Comparison of ENCODE assay signal across 23 cellular contexts in genomic region chr9:12846035-12846434, GRCh38.
DNase-seq lines count a peak whose midpoint lies in the region; ATAC-seq and TF ChIP-seq lines count a peak whose summit lies in the region.
"Had no signal": no experiment of that assay in that cellular context is flagged by ENCODE, and none has a peak within 500 bp of the region (broad histone marks: within the 10 kb centered on the region; RNA-seq: fewer than 3 reads in every experiment).

No MANE protein-coding gene starts in this region.

- ATAC-seq in IMR-90 (ENCODE audit: low read depth) (no peak), HG02642 (IDR thresholded peaks at IDR 0.05; ENCODE audit: poor library complexity, unreplicated experiment) (no peak)
- ATAC-seq in CD8-positive, alpha-beta T cell, result no peak
- ATAC-seq: HCT116, Panc1 had no signal

- DNase-seq in DMS53 (lab: John Stamatoyannopoulos, UW) (peak; percentile 9), DMS53 treated with DMSO at 0.1 percent for 48 hours (lab: John Stamatoyannopoulos, UW; ENCODE audit: unreplicated experiment) (no peak), AG10803 (ENCODE audit: low read depth) (peak; percentile 83), IMR-90 (no peak), fibroblast of the aortic adventitia (ENCODE audit: low read depth) (peak; percentile 39), MCF 10A (ENCODE audit: unreplicated experiment) (no peak)
- DNase-seq in CD8-positive, alpha-beta T cell, result no peak
- DNase-seq: 8988T, DMS79, EL, GDM1, Karpas-422, NCI-H1092 treated with DMSO at 0.1 percent for 48 hours, NCI-H1436 treated with DMSO at 0.1 percent for 48 hours, NCI-H2081, NCI-H526, SHP77, T-helper 1 cell had no signal

- H3K4me1 ChIP-seq in IMR-90 (ENCODE audit: control insufficient read depth, insufficient read depth, low read length), result no peaks in the 10 kb centered on the region
- H3K4me1 ChIP-seq in CD8-positive, alpha-beta T cell (ENCODE audit: insufficient read depth, low read length), result no peaks in the 10 kb centered on the region

- H2BK5ac ChIP-seq in IMR-90 (ENCODE audit: low read depth, low read length, poor library complexity, severe bottlenecking), result no peak overlapping the region

- no peak overlapping the region for H4K8ac ChIP-seq in IMR-90 (ENCODE audit: low read depth in 2 of 2, low read length in 2 of 2)

- in situ Hi-C loops in IMR-90 (cut with MboI; ENCODE audit: low sequenced_read_pairs), result no loop called here

- peak overlapping the region; percentile 72; the same call in 1 of the 3 replicates for H2BK15ac ChIP-seq in IMR-90 (ENCODE audit: low read depth, low read length)

- H2BK20ac ChIP-seq in IMR-90 (ENCODE audit: low read depth, low read length), result 0 out of 2 replicates have a peak overlapping the region, but pooled peaks have one; percentile 3

- H2AK9ac ChIP-seq in IMR-90 (replicated peaks; ENCODE audit: low read depth, low read length, poor library complexity), result no peak overlapping the region

- H4K20me1 ChIP-seq in IMR-90 (ENCODE audit: insufficient read depth, low read length), result no peaks in the 10 kb centered on the region

- H3K36me3 ChIP-seq in IMR-90 (ENCODE audit: control insufficient read depth, insufficient read depth, low read length), result no peaks in the 10 kb centered on the region
- H3K36me3 ChIP-seq in CD8-positive, alpha-beta T cell (ENCODE audit: insufficient read depth, low read length), result no peaks in the 10 kb centered on the region

- no peak for TF ChIP-seq RAD21 in IMR-90 (IDR thresholded peaks at IDR 0.05; ENCODE audit: low read length)

- H3K18ac ChIP-seq in IMR-90 (ENCODE audit: low read depth, low read length), result no peak overlapping the region

- no CpG with 5 or more reads among the region's 5 CpGs for WGBS in IMR-90 (ENCODE audit: extremely low coverage in 2 of 2, insufficient read length in 1 of 2), 2 experiments

- CTCF ChIA-PET in IMR-90 (lab: Yijun Ruan, JAX), result no interaction called here
- CTCF ChIA-PET in MCF 10A (lab: Yijun Ruan, JAX), result no interaction called here
- CTCF ChIA-PET in CD8-positive, alpha-beta T cell (lab: Charles Lee), result no interaction called here

- H4K5ac ChIP-seq in IMR-90 (ENCODE audit: low read depth, low read length), result no peak overlapping the region

- H3K79me1 ChIP-seq in IMR-90 (ENCODE audit: low read depth in 1 of 2, low read length in 2 of 2), result no peaks in the 10 kb centered on the region

- H3K9me3 Mint-ChIP-seq in MCF 10A (ENCODE audit: unreplicated experiment), result no peaks in the 10 kb centered on the region
- H3K9me3 Mint-ChIP-seq in CD8-positive, alpha-beta T cell, result peaks cover 13% of the 10 kb centered on the region

- POLR2A ChIA-PET in IMR-90 (lab: Charles Lee; ENCODE audit: unreplicated experiment) (no interaction called here), MCF 10A (lab: Yijun Ruan, JAX) (no interaction called here)
- POLR2A ChIA-PET in CD8-positive, alpha-beta T cell (lab: Charles Lee), result no interaction called here

- no peaks in the 10 kb centered on the region for H3K9me1 ChIP-seq in IMR-90 (ENCODE audit: insufficient read depth, low read length)

- no peak overlapping the region for H3K27ac Mint-ChIP-seq in MCF 10A (ENCODE audit: low read depth, unreplicated experiment)
- no peak overlapping the region for H3K27ac Mint-ChIP-seq in CD8-positive, alpha-beta T cell
- H3K27ac Mint-ChIP-seq: T-helper 2 cell treated with Interferon-gamma antibody and Interleukin-4, amounts not matched to agents 5 μg/mL and 100 μg/mL, for 36 hours had no signal

- no peak overlapping the region for H3K23ac ChIP-seq in IMR-90 (ENCODE audit: low read depth, low read length)

- no peak overlapping the region for H3K14ac ChIP-seq in IMR-90 (replicated peaks; ENCODE audit: low read depth, low read length)

- H3K27me3 ChIP-seq in IMR-90 (ENCODE audit: control insufficient read depth, insufficient read depth, low read length), result no peaks in the 10 kb centered on the region
- H3K27me3 ChIP-seq in CD8-positive, alpha-beta T cell (ENCODE audit: insufficient read depth, low read length), result no peaks in the 10 kb centered on the region

- H3K4me3 Mint-ChIP-seq in MCF 10A (ENCODE audit: unreplicated experiment), result no peak overlapping the region
- H3K4me3 Mint-ChIP-seq in CD8-positive, alpha-beta T cell, result no peak overlapping the region
- H3K4me3 Mint-ChIP-seq: T-helper 2 cell treated with Interferon-gamma antibody and Interleukin-4, amounts not matched to agents 5 μg/mL and 100 μg/mL, for 36 hours had no signal

- no peak for TF ChIP-seq POLR2A in IMR-90 (IDR thresholded peaks at IDR 0.05; ENCODE audit: low read depth, low read length)

- H3K27ac ChIP-seq in IMR-90 (ENCODE audit: insufficient read depth, low read length), result no peak overlapping the region
- no peak overlapping the region for H3K27ac ChIP-seq in CD8-positive, alpha-beta T cell (ENCODE audit: low read depth, low read length)
- H3K27ac ChIP-seq: RWPE1 had no signal

- no peaks in the 10 kb centered on the region for H3K36me3 Mint-ChIP-seq in MCF 10A (ENCODE audit: insufficient read depth, unreplicated experiment)
- H3K36me3 Mint-ChIP-seq in CD8-positive, alpha-beta T cell, result no peaks in the 10 kb centered on the region

- no peak overlapping the region for H2AFZ ChIP-seq in IMR-90 (replicated peaks; ENCODE audit: low read length, poor library complexity)

- no peak overlapping the region; the same call in 1 of the 2 replicates for H4K91ac ChIP-seq in IMR-90 (ENCODE audit: insufficient read depth, low read depth, low read length)

- no TSS peak for BruUV-seq in IMR-90 (replicated peaks; lab: Mats Ljungman, UMichigan)
- BruUV-seq in MCF 10A (replicated peaks; lab: Mats Ljungman, UMichigan), result no TSS peak

- intact Hi-C loops in IMR-90 (cut with micrococcal nuclease) (no loop called here), MCF 10A (cut with micrococcal nuclease) (no loop called here)
- intact Hi-C loops in CD8-positive, alpha-beta T cell (cut with DNase I, micrococcal nuclease), result loop anchor here in 1 of 2 experiments (5.0 kb wide), 1 partner anchor 51 kb away; no protein-coding TSS in a partner anchor

- H3K4me3 ChIP-seq in AG10803 (ENCODE audit: low read length) (no peak overlapping the region), IMR-90 (ENCODE audit: insufficient read depth, low read depth, low read length) (no peak overlapping the region), fibroblast of the aortic adventitia (ENCODE audit: low read depth, low read length) (no peak overlapping the region)
- H3K4me3 ChIP-seq in CD8-positive, alpha-beta T cell (ENCODE audit: low read depth, low read length), result no peak overlapping the region

- dilution Hi-C loops in IMR-90 (cut with HindIII; ENCODE audit: low sequenced_read_pairs, unreplicated experiment), result no loop called here

- no peaks in the 10 kb centered on the region for H3K9me3 ChIP-seq in IMR-90 (ENCODE audit: control insufficient read depth, insufficient read depth, low read length)
- no peaks in the 10 kb centered on the region for H3K9me3 ChIP-seq in CD8-positive, alpha-beta T cell (ENCODE audit: low read length)

- peaks cover 8% of the 10 kb centered on the region for H3K4me1 Mint-ChIP-seq in MCF 10A (ENCODE audit: insufficient read depth, unreplicated experiment)
- H3K4me1 Mint-ChIP-seq in CD8-positive, alpha-beta T cell (ENCODE audit: low read depth), result no peaks in the 10 kb centered on the region

- no peak overlapping the region for H2BK120ac ChIP-seq in IMR-90 (ENCODE audit: low read depth, low read length)

- H2AK5ac ChIP-seq in IMR-90 (ENCODE audit: low read depth, low read length), result no peak overlapping the region

- H3K56ac ChIP-seq in IMR-90 (ENCODE audit: extremely low read depth, insufficient read depth, low read length), result no peak overlapping the region

- no peak overlapping the region for H3K9ac ChIP-seq in IMR-90 (ENCODE audit: low read depth, low read length)

- no peak overlapping the region for H3K4me2 ChIP-seq in IMR-90 (ENCODE audit: low read depth, low read length)

- TF ChIP-seq CTCF in AG10803 (conservative IDR thresholded peaks at IDR 0.05; ENCODE audit: low read length) (no peak), IMR-90 (conservative IDR thresholded peaks at IDR 0.05; ENCODE audit: low read depth, low read length) (no peak), fibroblast of the aortic adventitia (IDR thresholded peaks at IDR 0.05; ENCODE audit: insufficient read depth, low read length) (no peak), MCF 10A (IDR thresholded peaks at IDR 0.05; ENCODE audit: unreplicated experiment) (no peak)
- TF ChIP-seq CTCF in CD8-positive, alpha-beta T cell (IDR thresholded peaks at IDR 0.05), result no peak

- no peak overlapping the region for H3K4ac ChIP-seq in IMR-90 (ENCODE audit: low read depth, low read length)

- H3K27me3 Mint-ChIP-seq in MCF 10A (ENCODE audit: insufficient read depth, unreplicated experiment), result no peaks in the 10 kb centered on the region
- H3K27me3 Mint-ChIP-seq in CD8-positive, alpha-beta T cell (ENCODE audit: low read depth), result no peaks in the 10 kb centered on the region

TF ChIP-seq in IMR-90, 13 proteins besides CTCF, POLR2A, EP300 and RAD21:
- no peak for TF ChIP-seq USF2 (IDR thresholded peaks at IDR 0.05; ENCODE audit: low read depth, low read length)
- TF ChIP-seq CHD1 (IDR thresholded peaks at IDR 0.05; ENCODE audit: low read depth, low read length), result no peak
- TF ChIP-seq RCOR1 (IDR thresholded peaks at IDR 0.05; ENCODE audit: insufficient replicate concordance, low read length), result no peak
- TF ChIP-seq SMC3 (IDR thresholded peaks at IDR 0.05; ENCODE audit: low read depth, low read length), result no peak
- TF ChIP-seq MXI1 (IDR thresholded peaks at IDR 0.05; ENCODE audit: borderline replicate concordance, low read depth, low read length), result no peak
- TF ChIP-seq MAZ (IDR thresholded peaks at IDR 0.05; ENCODE audit: borderline replicate concordance, low read depth, low read length), result no peak
- no peak for TF ChIP-seq BHLHE40 (IDR thresholded peaks at IDR 0.05; ENCODE audit: low read depth, low read length)
- TF ChIP-seq MAFK (IDR thresholded peaks at IDR 0.05; ENCODE audit: low read depth, low read length), result no peak
- TF ChIP-seq NFE2L2 (IDR thresholded peaks at IDR 0.05; ENCODE audit: low read depth, low read length), result no peak

Comparison
In these comparisons a context has a peak if more than half of its experiments do, and no peak if none do; other contexts are left out.
1. DNase-seq: peak in DMS53 (single experiment), AG10803 (single experiment) and fibroblast of the aortic adventitia (single experiment); none in DMS53 treated with DMSO at 0.1 percent for 48 hours (single experiment), IMR-90 (single experiment), MCF 10A (single experiment) and CD8-positive, alpha-beta T cell (0 of 7).